Comparison of ENCODE assay signal across 8 cellular contexts in genomic region chr13:87669379-87669978, GRCh38. TPM values are rescaled to one million over a fixed set of nuclear protein-coding genes. Genes with fewer than 3 reads are reported as not detected.
A peak's percentile ranks its signal among the peaks of the same experiment; 100 is the strongest.
DNase-seq lines count a peak whose midpoint lies in the region; ATAC-seq and TF ChIP-seq lines count a peak whose summit lies in the region.

No MANE protein-coding gene starts in this region.

- no peak overlapping the region for H3K4me2 ChIP-seq in neural progenitor cell

- in situ Hi-C loops in astrocyte of the spinal cord (cut with HindIII; ENCODE audit: low sequenced_read_pairs) = no loop called here

- H3K4me3 ChIP-seq in astrocyte of the spinal cord (ENCODE audit: low read depth, low read length) = no peak overlapping the region
- H3K4me3 ChIP-seq in neural progenitor cell = no peak overlapping the region
- H3K4me3 ChIP-seq in CD8-positive, alpha-beta T cell (ENCODE audit: low read depth, low read length) = no peak overlapping the region

- POLR2A ChIA-PET in CD8-positive, alpha-beta T cell (lab: Charles Lee) = no interaction called here

- peaks cover 2% of the 10 kb centered on the region for H3K9me3 Mint-ChIP-seq in neural progenitor cell
- H3K9me3 Mint-ChIP-seq in CD8-positive, alpha-beta T cell = no peaks in the 10 kb centered on the region

- peaks cover 7% of the 10 kb centered on the region for H3K4me1 ChIP-seq in neural progenitor cell
- peaks cover 14% of the 10 kb centered on the region for H3K4me1 ChIP-seq in CD8-positive, alpha-beta T cell (ENCODE audit: insufficient read depth, low read length)

- H3K9ac ChIP-seq in neural progenitor cell = no peak overlapping the region

- peaks cover 11% of the 10 kb centered on the region for H3K4me1 Mint-ChIP-seq in neural progenitor cell
- H3K4me1 Mint-ChIP-seq in CD8-positive, alpha-beta T cell (ENCODE audit: low read depth) = peaks cover 24% of the 10 kb centered on the region

- peak overlapping the region; percentile 46 for H3K4me3 Mint-ChIP-seq in neural progenitor cell
- H3K4me3 Mint-ChIP-seq in CD8-positive, alpha-beta T cell = no peak overlapping the region

- H3K9me3 ChIP-seq in neural progenitor cell (ENCODE audit: low read depth) = no peaks in the 10 kb centered on the region
- no peaks in the 10 kb centered on the region for H3K9me3 ChIP-seq in CD8-positive, alpha-beta T cell (ENCODE audit: low read length)

- intact Hi-C loops in CD8-positive, alpha-beta T cell (cut with DNase I, micrococcal nuclease) = no loop called here

- no peak overlapping the region for H2AFZ ChIP-seq in neural progenitor cell (replicated peaks)

- TF ChIP-seq CTCF in astrocyte of the spinal cord (IDR thresholded peaks at IDR 0.05; ENCODE audit: low read depth, low read length) (peak; percentile 83), neural progenitor cell (IDR thresholded peaks at IDR 0.05) (peak; percentile 82)
- no peak for TF ChIP-seq CTCF in CD8-positive, alpha-beta T cell (IDR thresholded peaks at IDR 0.05)

- H3F3A ChIP-seq in neural progenitor cell (ENCODE audit: low read depth) = peaks cover 21% of the 10 kb centered on the region

- no peak overlapping the region for H3K27ac Mint-ChIP-seq in neural progenitor cell
- no peak overlapping the region for H3K27ac Mint-ChIP-seq in CD8-positive, alpha-beta T cell

- H3K27me3 ChIP-seq in neural progenitor cell = peaks cover 45% of the 10 kb centered on the region
- peaks cover 10% of the 10 kb centered on the region for H3K27me3 ChIP-seq in CD8-positive, alpha-beta T cell (ENCODE audit: insufficient read depth, low read length)

- CTCF ChIA-PET in CD8-positive, alpha-beta T cell (lab: Charles Lee) = no interaction called here

- H3K27me3 Mint-ChIP-seq in neural progenitor cell (ENCODE audit: insufficient read depth, low read depth) = peaks cover 12% of the 10 kb centered on the region
- peaks cover 32% of the 10 kb centered on the region for H3K27me3 Mint-ChIP-seq in CD8-positive, alpha-beta T cell (ENCODE audit: low read depth)

- H3K79me2 ChIP-seq in neural progenitor cell (ENCODE audit: low read depth) = no peaks in the 10 kb centered on the region

- DNase-seq in DMS114 treated with DMSO at 0.1 percent for 48 hours (lab: John Stamatoyannopoulos, UW; ENCODE audit: unreplicated experiment) (peak; percentile 31), H4 (ENCODE audit: low spot score) (peak; percentile 29), NCI-H1694 treated with DMSO at 0.1 percent for 48 hours (lab: John Stamatoyannopoulos, UW) (peak; percentile 44), astrocyte of the spinal cord (ENCODE audit: low read depth, low spot score) (peak; percentile 70), neural progenitor cell (ENCODE audit: low spot score) (peak; percentile 56)
- DNase-seq in CD8-positive, alpha-beta T cell = no peak
- no peak for DNase-seq in activated CD4-positive, CD25-positive, alpha-beta regulatory T cell (lab: John Stamatoyannopoulos, UW)

- ATAC-seq in GM21526 (IDR thresholded peaks at IDR 0.05; ENCODE audit: low FRiP score, unreplicated experiment) = no peak
- no peak for ATAC-seq in CD8-positive, alpha-beta T cell

- no peak overlapping the region for H3K27ac ChIP-seq in neural progenitor cell
- H3K27ac ChIP-seq in CD8-positive, alpha-beta T cell (ENCODE audit: low read depth, low read length) = no peak overlapping the region

- no peaks in the 10 kb centered on the region for H3K36me3 ChIP-seq in neural progenitor cell
- H3K36me3 ChIP-seq in CD8-positive, alpha-beta T cell (ENCODE audit: insufficient read depth, low read length) = no peaks in the 10 kb centered on the region

- peaks cover 12% of the 10 kb centered on the region for H4K20me1 ChIP-seq in neural progenitor cell (ENCODE audit: low read depth)

- H3K36me3 Mint-ChIP-seq in neural progenitor cell = no peaks in the 10 kb centered on the region
- no peaks in the 10 kb centered on the region for H3K36me3 Mint-ChIP-seq in CD8-positive, alpha-beta T cell

RNA-seq across cellular contexts. Expression of gene SLITRK5, which starts 1.7 kb away (rescaled TPM):
- 0.14 and 0.43 TPM in 2 replicates for total RNA-seq in H4 (2014; rRNA removed; shearing (Covaris generic))
- 1.5 and 1.9 TPM in 2 replicates for total RNA-seq in neural progenitor cell (ENCODE audit: low replicate concordance)
- total RNA-seq in CD8-positive, alpha-beta T cell = not detected

Comparison
In these comparisons a context has a peak if more than half of its experiments do, and no peak if none do; other contexts are left out.
1. DNase-seq: peak in DMS114 treated with DMSO at 0.1 percent for 48 hours (single experiment), H4 (single experiment), NCI-H1694 treated with DMSO at 0.1 percent for 48 hours (single experiment), astrocyte of the spinal cord (single experiment) and neural progenitor cell (single experiment); none in CD8-positive, alpha-beta T cell (0 of 7) and activated CD4-positive, CD25-positive, alpha-beta regulatory T cell (0 of 4).